ENCODE assay signal across 1 cellular context in genomic region chr9:13975628-13976250, GRCh38.
TF ChIP-seq lines count a peak whose summit lies in the region.

No MANE protein-coding gene starts in this region.

TF ChIP-seq in SK-N-SH, 30 proteins besides CTCF, POLR2A, EP300 and RAD21 (continued from another document):
- TF ChIP-seq, protein P1, sequence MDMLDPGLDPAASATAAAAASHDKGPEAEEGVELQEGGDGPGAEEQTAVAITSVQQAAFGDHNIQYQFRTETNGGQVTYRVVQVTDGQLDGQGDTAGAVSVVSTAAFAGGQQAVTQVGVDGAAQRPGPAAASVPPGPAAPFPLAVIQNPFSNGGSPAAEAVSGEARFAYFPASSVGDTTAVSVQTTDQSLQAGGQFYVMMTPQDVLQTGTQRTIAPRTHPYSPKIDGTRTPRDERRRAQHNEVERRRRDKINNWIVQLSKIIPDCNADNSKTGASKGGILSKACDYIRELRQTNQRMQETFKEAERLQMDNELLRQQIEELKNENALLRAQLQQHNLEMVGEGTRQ (IDR thresholded peaks at IDR 0.05; ENCODE audit: borderline replicate concordance, low read depth, low read length): no peak
- TF ChIP-seq, protein P2, sequence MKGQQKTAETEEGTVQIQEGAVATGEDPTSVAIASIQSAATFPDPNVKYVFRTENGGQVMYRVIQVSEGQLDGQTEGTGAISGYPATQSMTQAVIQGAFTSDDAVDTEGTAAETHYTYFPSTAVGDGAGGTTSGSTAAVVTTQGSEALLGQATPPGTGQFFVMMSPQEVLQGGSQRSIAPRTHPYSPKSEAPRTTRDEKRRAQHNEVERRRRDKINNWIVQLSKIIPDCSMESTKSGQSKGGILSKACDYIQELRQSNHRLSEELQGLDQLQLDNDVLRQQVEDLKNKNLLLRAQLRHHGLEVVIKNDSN (IDR thresholded peaks at IDR 0.05; ENCODE audit: borderline replicate concordance, low read depth): no peak
- TF ChIP-seq NFIC (IDR thresholded peaks at IDR 0.05; ENCODE audit: borderline replicate concordance) (no peak; the same call in 1 of the 2 replicates), EZH2phosphoT487 (IDR thresholded peaks at IDR 0.05; ENCODE audit: borderline replicate concordance, low read depth) (no peak), FOXM1 (IDR thresholded peaks at IDR 0.05; ENCODE audit: low read depth) (0 out of 2 replicates have a peak, but pooled peaks have one; percentile 19), RXRA (IDR thresholded peaks at IDR 0.05; ENCODE audit: borderline replicate concordance, low read depth) (0 out of 2 replicates have a peak, but pooled peaks have one; percentile 19), MXI1 (IDR thresholded peaks at IDR 0.05; ENCODE audit: low read depth, low read length) (no peak), TEAD4 (IDR thresholded peaks at IDR 0.05; ENCODE audit: borderline replicate concordance, insufficient read depth) (no peak), TAF1 (IDR thresholded peaks at IDR 0.05; ENCODE audit: borderline replicate concordance, low read depth, low read length) (no peak), GABPA (IDR thresholded peaks at IDR 0.05; ENCODE audit: low read depth) (no peak), MEF2A (IDR thresholded peaks at IDR 0.05; ENCODE audit: borderline replicate concordance, low read depth) (no peak), RFX5 (IDR thresholded peaks at IDR 0.05; ENCODE audit: low read length) (no peak), NRF1 (IDR thresholded peaks at IDR 0.05; ENCODE audit: low read depth, low read length) (no peak), GATA2 (CRISPR knock-in tag; IDR thresholded peaks at IDR 0.05) (no peak), JUND (IDR thresholded peaks at IDR 0.05) (peak; percentile 35; the same call in 1 of the 2 replicates), CHD2 (IDR thresholded peaks at IDR 0.05; ENCODE audit: low read length, partially characterized antibody) (no peak), SIN3A (IDR thresholded peaks at IDR 0.05; ENCODE audit: borderline replicate concordance, low read depth, low read length) (no peak)
- TF ChIP-seq, protein P3, sequence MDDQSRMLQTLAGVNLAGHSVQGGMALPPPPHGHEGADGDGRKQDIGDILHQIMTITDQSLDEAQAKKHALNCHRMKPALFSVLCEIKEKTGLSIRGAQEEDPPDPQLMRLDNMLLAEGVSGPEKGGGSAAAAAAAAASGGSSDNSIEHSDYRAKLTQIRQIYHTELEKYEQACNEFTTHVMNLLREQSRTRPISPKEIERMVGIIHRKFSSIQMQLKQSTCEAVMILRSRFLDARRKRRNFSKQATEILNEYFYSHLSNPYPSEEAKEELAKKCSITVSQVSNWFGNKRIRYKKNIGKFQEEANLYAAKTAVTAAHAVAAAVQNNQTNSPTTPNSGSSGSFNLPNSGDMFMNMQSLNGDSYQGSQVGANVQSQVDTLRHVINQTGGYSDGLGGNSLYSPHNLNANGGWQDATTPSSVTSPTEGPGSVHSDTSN (IDR thresholded peaks at IDR 0.05): peak; percentile 56
- TF ChIP-seq, protein P4, sequence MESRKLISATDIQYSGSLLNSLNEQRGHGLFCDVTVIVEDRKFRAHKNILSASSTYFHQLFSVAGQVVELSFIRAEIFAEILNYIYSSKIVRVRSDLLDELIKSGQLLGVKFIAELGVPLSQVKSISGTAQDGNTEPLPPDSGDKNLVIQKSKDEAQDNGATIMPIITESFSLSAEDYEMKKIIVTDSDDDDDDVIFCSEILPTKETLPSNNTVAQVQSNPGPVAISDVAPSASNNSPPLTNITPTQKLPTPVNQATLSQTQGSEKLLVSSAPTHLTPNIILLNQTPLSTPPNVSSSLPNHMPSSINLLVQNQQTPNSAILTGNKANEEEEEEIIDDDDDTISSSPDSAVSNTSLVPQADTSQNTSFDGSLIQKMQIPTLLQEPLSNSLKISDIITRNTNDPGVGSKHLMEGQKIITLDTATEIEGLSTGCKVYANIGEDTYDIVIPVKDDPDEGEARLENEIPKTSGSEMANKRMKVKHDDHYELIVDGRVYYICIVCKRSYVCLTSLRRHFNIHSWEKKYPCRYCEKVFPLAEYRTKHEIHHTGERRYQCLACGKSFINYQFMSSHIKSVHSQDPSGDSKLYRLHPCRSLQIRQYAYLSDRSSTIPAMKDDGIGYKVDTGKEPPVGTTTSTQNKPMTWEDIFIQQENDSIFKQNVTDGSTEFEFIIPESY (IDR thresholded peaks at IDR 0.05; ENCODE audit: borderline replicate concordance, low read depth): no peak
